In genomic region chr14:22928237-22929103, GRCh38 we compare ENCODE assay signal across 8 cellular contexts. TPM values are rescaled to one million over a fixed set of nuclear protein-coding genes. Genes with fewer than 3 reads are reported as not detected.
A peak's percentile ranks its signal among the peaks of the same experiment; 100 is the strongest.
DNase-seq lines count a peak whose midpoint lies in the region; ATAC-seq and TF ChIP-seq lines count a peak whose summit lies in the region.

No MANE protein-coding gene starts in this region.

- H3K4me3 ChIP-seq in BJ (ENCODE audit: low read depth, low read length): peak overlapping the region; percentile 86
- peak overlapping the region; percentile 100 for H3K4me3 ChIP-seq in Jurkat, Clone E6-1 (ENCODE audit: low read length)
- peak overlapping the region; percentile 84 for H3K4me3 ChIP-seq in mucosa of stomach (ENCODE audit: low read length)

- no peak for ATAC-seq in GM19023 (IDR thresholded peaks at IDR 0.05; ENCODE audit: unreplicated experiment)

- no peaks in the 10 kb centered on the region for H3K9me3 ChIP-seq in mucosa of stomach (ENCODE audit: control insufficient read depth, low read length)

- POLR2A ChIA-PET in BJ (lab: Charles Lee): interaction anchor here (0.5 kb wide), 1 partner anchor 13 kb away, joined by 3 read pairs; no protein-coding TSS in a partner anchor

- H3K36me3 ChIP-seq in BJ (ENCODE audit: control insufficient read depth, insufficient read depth, low read length) (peaks cover 8% of the 10 kb centered on the region), mucosa of stomach (ENCODE audit: control insufficient read depth, insufficient read depth, low read length) (no peaks in the 10 kb centered on the region)

- H3K4me1 ChIP-seq in mucosa of stomach (ENCODE audit: control insufficient read depth, insufficient read depth, low read length): peaks cover 11% of the 10 kb centered on the region

- CTCF ChIA-PET in BJ (lab: Yijun Ruan, JAX): interaction anchor here (1.2 to 3.9 kb wide), 16 partner anchors 9 to 181 kb away, joined by 4 to 48 read pairs (median 10); partner anchors contain the start of genes AJUBA, CDH24, HAUS4 and RBM23

- DNase-seq in BJ (ENCODE audit: low read depth) (no peak), NCI-H446 (lab: John Stamatoyannopoulos, UW) (no peak), GM19238 (ENCODE audit: insufficient read length, low spot score) (no peak), amniotic stem cell (lab: John Stamatoyannopoulos, UW) (no peak)
- DNase-seq in Jurkat, Clone E6-1 (ENCODE audit: low read depth, low spot score): no peak

- H3K9ac ChIP-seq in mucosa of stomach (ENCODE audit: low read length): peak overlapping the region; percentile 93

- no peak for TF ChIP-seq CTCF in BJ (IDR thresholded peaks at IDR 0.05; ENCODE audit: insufficient read depth, low read depth, low read length)

- no peaks in the 10 kb centered on the region for H3K27me3 ChIP-seq in BJ (ENCODE audit: control insufficient read depth, insufficient read depth, low read length)
- no peaks in the 10 kb centered on the region for H3K27me3 ChIP-seq in mucosa of stomach (ENCODE audit: control insufficient read depth, insufficient read depth, low read length)

- peak overlapping the region; percentile 94 for H3K27ac ChIP-seq in cingulate gyrus (ENCODE audit: low read depth, low read length)

RNA-seq across cellular contexts. Expression of gene PRMT5, which starts 0.7 kb away (rescaled TPM):
- 128 and 152 TPM in 2 replicates for polyA plus RNA-seq in BJ (2011; rRNA removed)
- polyA minus RNA-seq in BJ (2011; rRNA and poly(A)+ RNA removed): 70.0 and 141 TPM in 2 replicates
- polyA plus RNA-seq in Jurkat, Clone E6-1 (2012; ENCODE audit: insufficient read depth, insufficient read length): 168 TPM

RNA-seq across cellular contexts. Expression of gene RBM23, which starts 9.5 kb away (rescaled TPM):
- polyA plus RNA-seq in BJ (2011; rRNA removed): 54.1 and 60.9 TPM in 2 replicates
- 55.6 and 56.3 TPM in 2 replicates for polyA minus RNA-seq in BJ (2011; rRNA and poly(A)+ RNA removed)
- polyA plus RNA-seq in Jurkat, Clone E6-1 (2012; ENCODE audit: insufficient read depth, insufficient read length): 58.3 TPM

RNA-seq across cellular contexts. Expression of gene HAUS4, which starts 28.4 kb away (rescaled TPM):
- 23.5 and 26.4 TPM in 2 replicates for polyA plus RNA-seq in BJ (2011; rRNA removed)
- polyA minus RNA-seq in BJ (2011; rRNA and poly(A)+ RNA removed): 8.2 and 10.7 TPM in 2 replicates
- 81.6 TPM for polyA plus RNA-seq in Jurkat, Clone E6-1 (2012; ENCODE audit: insufficient read depth, insufficient read length)

RNA-seq across cellular contexts. Expression of gene REM2, which starts 45.4 kb away (rescaled TPM):
- 0.05 and 0.10 TPM in 2 replicates for polyA plus RNA-seq in BJ (2011; rRNA removed)
- 0.10 and 0.43 TPM in 2 replicates for polyA minus RNA-seq in BJ (2011; rRNA and poly(A)+ RNA removed)
- polyA plus RNA-seq in Jurkat, Clone E6-1 (2012; ENCODE audit: insufficient read depth, insufficient read length): not detected

RNA-seq across cellular contexts. Expression of gene AJUBA, which starts 53.9 kb away (rescaled TPM):
- polyA plus RNA-seq in BJ (2011; rRNA removed): 94.7 and 109 TPM in 2 replicates
- 104 and 158 TPM in 2 replicates for polyA minus RNA-seq in BJ (2011; rRNA and poly(A)+ RNA removed)
- polyA plus RNA-seq in Jurkat, Clone E6-1 (2012; ENCODE audit: insufficient read depth, insufficient read length): 11.6 TPM
